In the genomic region with DNA sequence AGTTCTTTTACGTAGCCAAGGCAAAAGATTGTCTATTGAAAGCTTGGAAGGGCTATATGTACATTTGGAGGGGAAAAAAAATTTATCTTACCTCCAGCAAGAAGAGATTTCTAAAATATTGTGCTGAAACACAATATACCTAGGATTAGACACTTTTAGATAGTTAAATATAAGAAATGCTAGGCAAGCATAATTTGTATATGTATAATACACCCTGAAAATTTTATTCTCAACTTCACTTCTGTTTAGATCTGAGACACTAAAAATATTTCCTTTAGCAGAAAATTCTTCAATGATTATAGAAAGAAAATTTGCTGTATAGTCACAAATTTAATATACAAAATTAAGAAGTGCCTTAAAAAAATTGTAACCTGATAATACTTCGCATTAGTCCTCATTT, we compare ENCODE assay signal across 35 cellular contexts.
"Had no signal": no experiment of that assay in that cellular context is flagged by ENCODE, and none has a peak within 500 bp of the region (broad histone marks: within the 10 kb centered on the region; RNA-seq: fewer than 3 reads in every experiment).

No MANE protein-coding gene starts in this region.

- H3K4me1 ChIP-seq: body of pancreas, breast epithelium had no signal

- H3K4me3 ChIP-seq: adrenal gland, body of pancreas, breast epithelium had no signal

- ATAC-seq: activated CD8-positive, alpha-beta T cell treated with anti-CD3 and anti-CD28 coated beads for 36 hours; activated naive CD4-positive, alpha-beta T cell treated with anti-CD3 and anti-CD28 coated beads, Interleukin-2, amount 50 U/mL, for 72 hours; activated T-cell treated with anti-CD3 and anti-CD28 coated beads, Interleukin-2, amount 50 U/mL, for 4 hours; activated T-cell treated with anti-CD3 and anti-CD28 coated beads, Interleukin-2, amount 50 U/mL, for 72 hours; activated T-helper 17 cell treated with anti-CD3 and anti-CD28 coated beads, Interleukin-2, amount 50 U/mL, for 72 hours; body of pancreas had no signal

- DNase-seq: activated B cell treated with CpG ODN at 0.5 μM for 24 hours; activated CD4-positive, alpha-beta memory T cell treated with anti-CD3 and anti-CD28 coated beads for 36 hours; activated CD4-positive, alpha-beta T cell treated with anti-CD3 and anti-CD28 coated beads for 4 hours; activated CD4-positive, alpha-beta T cell treated with anti-CD3 and anti-CD28 coated beads, Interleukin-2, amount 10 ng/mL, durations not matched to agents 24 days and 14 days; activated CD4-positive, alpha-beta T cell treated with anti-CD3 and anti-CD28 coated beads, Interleukin-2, amount 50 U/mL, for 1 hour; activated CD4-positive, alpha-beta T cell treated with anti-CD3 and anti-CD28 coated beads, Interleukin-2, amount 50 U/mL, for 4 hours; activated CD4-positive, CD25-positive, alpha-beta regulatory T cell treated with anti-CD3 and anti-CD28 coated beads, Interleukin-2, amount 50 U/mL, for 72 hours; activated CD8-positive, alpha-beta memory T cell treated with anti-CD3 and anti-CD28 coated beads, Interleukin-2, amount 50 U/mL, for 4 hours; activated CD8-positive, alpha-beta T cell treated with anti-CD3 and anti-CD28 coated beads for 36 hours; activated effector memory CD4-positive, alpha-beta T cell treated with anti-CD3 and anti-CD28 coated beads, Interleukin-2, amount 50 U/mL, for 16 hours; activated gamma-delta T cell treated with Interleukin-2 at 50 U/mL for 16 hours; activated naive CD4-positive, alpha-beta T cell; activated naive CD4-positive, alpha-beta T cell treated with anti-CD3 and anti-CD28 coated beads for 36 hours; activated naive CD4-positive, alpha-beta T cell treated with anti-CD3 and anti-CD28 coated beads, Interleukin-2, amount 50 U/mL, for 16 hours; activated naive CD8-positive, alpha-beta T cell treated with anti-CD3 and anti-CD28 coated beads for 36 hours; activated T-cell treated with anti-CD3 and anti-CD28 coated beads for 4 hours; activated T-cell treated with anti-CD3 and anti-CD28 coated beads, Interleukin-2, amount 50 U/mL, for 1 hour; activated T-cell treated with anti-CD3 and anti-CD28 coated beads, Interleukin-2, amount 50 U/mL, for 4 hours; activated T-cell treated with anti-CD3 and anti-CD28 coated beads, Interleukin-2, amount 50 U/mL, for 72 hours; adrenal gland; amniotic stem cell; aorta; body of pancreas; brain microvascular endothelial cell; central memory CD4-positive, alpha-beta T cell; T-helper 2 cell; T-helper 9 cell had no signal

- H3K9me3 ChIP-seq: adrenal gland, body of pancreas, breast epithelium had no signal

- H3K27me3 ChIP-seq: adrenal gland, body of pancreas, brain microvascular endothelial cell, breast epithelium had no signal

- H3K4me3 Mint-ChIP-seq: activated B cell treated with CpG ODN at 0.5 μM for 24 hours; activated CD4-positive, alpha-beta memory T cell treated with anti-CD3 and anti-CD28 coated beads for 36 hours; activated CD4-positive, alpha-beta T cell treated with anti-CD3 and anti-CD28 coated beads, Interleukin-2, amount 10 ng/mL, durations not matched to agents 24 days and 14 days; activated CD8-positive, alpha-beta T cell treated with anti-CD3 and anti-CD28 coated beads for 36 hours; activated naive CD4-positive, alpha-beta T cell treated with anti-CD3 and anti-CD28 coated beads for 36 hours; activated naive CD8-positive, alpha-beta T cell treated with anti-CD3 and anti-CD28 coated beads for 36 hours; activated T-cell treated with anti-CD3 and anti-CD28 coated beads, Interleukin-2, amount 50 U/mL, for 4 hours; activated T-cell treated with anti-CD3 and anti-CD28 coated beads, Interleukin-2, amount 50 U/mL, for 72 hours; activated T-helper 1 cell treated with anti-CD3 and anti-CD28 coated beads, Interleukin-12 subunit alpha, Interleukin-12 subunit beta, Interleukin-2, Interleukin-4 antibody, amounts not matched to agents 30 ng/mL and 10 ng/mL and 1 ng/mL, durations not matched to agents 14 hours and 24 hours and 36 hours; activated T-helper 17 cell treated with anti-CD3 and anti-CD28 coated beads, Interleukin-2, amount 50 U/mL, for 72 hours; T-helper 1 cell treated with Interleukin-12 subunit alpha and Interleukin-12 subunit beta and Interleukin-4 antibody, amounts not matched to agents 30 μg/mL and 1 μg/mL, for 36 hours; T-helper 2 cell treated with Interferon-gamma antibody and Interleukin-4, amounts not matched to agents 5 μg/mL and 100 μg/mL, for 36 hours had no signal

- H3K36me3 ChIP-seq: breast epithelium had no signal

- H3K36me3 Mint-ChIP-seq: activated CD4-positive, alpha-beta memory T cell treated with anti-CD3 and anti-CD28 coated beads for 36 hours; activated naive CD4-positive, alpha-beta T cell treated with anti-CD3 and anti-CD28 coated beads, Interleukin-2, amount 50 U/mL, for 72 hours; activated naive CD8-positive, alpha-beta T cell treated with anti-CD3 and anti-CD28 coated beads for 36 hours had no signal

- H3K27me3 Mint-ChIP-seq: activated B cell treated with CpG ODN at 0.5 μM for 24 hours; activated CD4-positive, alpha-beta memory T cell treated with anti-CD3 and anti-CD28 coated beads for 36 hours; activated CD4-positive, alpha-beta T cell treated with anti-CD3 and anti-CD28 coated beads, Interleukin-2, amount 10 ng/mL, durations not matched to agents 24 days and 14 days; activated CD8-positive, alpha-beta T cell treated with anti-CD3 and anti-CD28 coated beads for 36 hours; activated naive CD8-positive, alpha-beta T cell treated with anti-CD3 and anti-CD28 coated beads for 36 hours; activated T-helper 17 cell treated with anti-CD3 and anti-CD28 coated beads, Interleukin-2, amount 50 U/mL, for 72 hours had no signal

- H3K27ac ChIP-seq: adrenal gland, body of pancreas, brain microvascular endothelial cell, breast epithelium, VCaP had no signal

- H3K27ac Mint-ChIP-seq: activated B cell treated with CpG ODN at 0.5 μM for 24 hours; activated CD4-positive, alpha-beta memory T cell treated with anti-CD3 and anti-CD28 coated beads for 36 hours; activated CD4-positive, alpha-beta T cell treated with anti-CD3 and anti-CD28 coated beads, Interleukin-2, amount 10 ng/mL, durations not matched to agents 24 days and 14 days; activated CD8-positive, alpha-beta T cell treated with anti-CD3 and anti-CD28 coated beads for 36 hours; activated naive CD4-positive, alpha-beta T cell treated with anti-CD3 and anti-CD28 coated beads for 36 hours; activated naive CD4-positive, alpha-beta T cell treated with anti-CD3 and anti-CD28 coated beads, Interleukin-2, amount 50 U/mL, for 72 hours; activated naive CD8-positive, alpha-beta T cell treated with anti-CD3 and anti-CD28 coated beads for 36 hours; activated T-cell treated with anti-CD3 and anti-CD28 coated beads, Interleukin-2, amount 50 U/mL, for 72 hours; activated T-helper 1 cell treated with anti-CD3 and anti-CD28 coated beads, Interleukin-12 subunit alpha, Interleukin-12 subunit beta, Interleukin-2, Interleukin-4 antibody, amounts not matched to agents 30 ng/mL and 10 ng/mL and 1 ng/mL, durations not matched to agents 14 hours and 24 hours and 36 hours; activated T-helper 17 cell treated with anti-CD3 and anti-CD28 coated beads, Interleukin-2, amount 50 U/mL, for 72 hours; T-helper 1 cell treated with Interleukin-12 subunit alpha and Interleukin-12 subunit beta and Interleukin-4 antibody, amounts not matched to agents 30 μg/mL and 1 μg/mL, for 36 hours; T-helper 2 cell treated with Interferon-gamma antibody and Interleukin-4, amounts not matched to agents 5 μg/mL and 100 μg/mL, for 36 hours had no signal

- H3K4me1 Mint-ChIP-seq: activated B cell treated with CpG ODN at 0.5 μM for 24 hours; activated CD4-positive, alpha-beta T cell treated with anti-CD3 and anti-CD28 coated beads, Interleukin-2, amount 10 ng/mL, durations not matched to agents 24 days and 14 days; activated naive CD8-positive, alpha-beta T cell treated with anti-CD3 and anti-CD28 coated beads for 36 hours; activated T-helper 17 cell treated with anti-CD3 and anti-CD28 coated beads, Interleukin-2, amount 50 U/mL, for 72 hours had no signal

- H3K9me3 Mint-ChIP-seq: activated B cell treated with CpG ODN at 0.5 μM for 24 hours; activated CD4-positive, alpha-beta memory T cell treated with anti-CD3 and anti-CD28 coated beads for 36 hours; activated CD4-positive, alpha-beta T cell treated with anti-CD3 and anti-CD28 coated beads, Interleukin-2, amount 10 ng/mL, durations not matched to agents 24 days and 14 days; activated CD8-positive, alpha-beta T cell treated with anti-CD3 and anti-CD28 coated beads for 36 hours; activated naive CD4-positive, alpha-beta T cell treated with anti-CD3 and anti-CD28 coated beads for 36 hours; activated naive CD4-positive, alpha-beta T cell treated with anti-CD3 and anti-CD28 coated beads, Interleukin-2, amount 50 U/mL, for 72 hours; activated naive CD8-positive, alpha-beta T cell treated with anti-CD3 and anti-CD28 coated beads for 36 hours; activated T-cell treated with anti-CD3 and anti-CD28 coated beads, Interleukin-2, amount 50 U/mL, for 4 hours; activated T-cell treated with anti-CD3 and anti-CD28 coated beads, Interleukin-2, amount 50 U/mL, for 72 hours; activated T-helper 1 cell treated with anti-CD3 and anti-CD28 coated beads, Interleukin-12 subunit alpha, Interleukin-12 subunit beta, Interleukin-2, Interleukin-4 antibody, amounts not matched to agents 30 ng/mL and 10 ng/mL and 1 ng/mL, durations not matched to agents 14 hours and 24 hours and 36 hours; activated T-helper 17 cell treated with anti-CD3 and anti-CD28 coated beads, Interleukin-2, amount 50 U/mL, for 72 hours; T-helper 1 cell treated with Interleukin-12 subunit alpha and Interleukin-12 subunit beta and Interleukin-4 antibody, amounts not matched to agents 30 μg/mL and 1 μg/mL, for 36 hours; T-helper 2 cell treated with Interferon-gamma antibody and Interleukin-4, amounts not matched to agents 5 μg/mL and 100 μg/mL, for 36 hours had no signal

- FAIRE-seq: astrocyte had no signal
